In the genomic region with DNA sequence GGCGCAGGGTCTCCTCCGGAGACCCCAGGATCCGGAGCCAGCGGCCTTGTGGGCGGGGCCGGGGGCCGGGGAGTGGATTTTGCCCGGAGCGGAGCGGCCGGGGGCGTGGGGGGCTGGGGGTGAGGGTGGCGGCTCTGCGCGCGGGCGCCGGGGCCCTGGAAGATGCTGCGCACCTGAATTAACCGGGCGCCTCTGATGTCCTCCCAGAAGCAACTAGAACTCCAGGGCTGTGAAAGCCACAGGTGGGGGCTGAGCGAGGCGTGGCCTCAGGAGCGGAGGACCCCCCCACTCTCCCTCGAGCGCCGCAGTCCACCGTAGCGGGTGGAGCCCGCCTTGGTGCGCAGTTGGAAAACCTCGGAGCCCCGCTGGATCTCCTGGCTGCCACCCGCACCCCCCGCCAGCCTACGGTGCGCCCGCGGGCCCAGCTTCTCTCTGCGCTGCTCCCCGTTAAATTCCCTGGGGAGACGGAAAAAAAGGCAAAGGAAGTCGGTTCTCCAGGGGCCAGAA, we compare ENCODE assay signal across 8 cellular contexts. TPM values are rescaled to one million over a fixed set of nuclear protein-coding genes. Genes with fewer than 3 reads are reported as not detected.
DNase-seq lines count a peak whose midpoint lies in the region; ATAC-seq, FAIRE-seq and TF ChIP-seq lines count a peak whose summit lies in the region.

No MANE protein-coding gene starts in this region.

- no peak for TF ChIP-seq CTCF in K562 (IDR thresholded peaks at IDR 0.05 in 2 of 3, conservative IDR thresholded peaks at IDR 0.05 in 1 of 3; ENCODE audit: insufficient read depth in 2 of 3, low read depth in 1 of 3, low read length in 3 of 3)

- POLR2A ChIA-PET in K562 (lab: Yijun Ruan, JAX): no interaction called here

- H3K4me3 ChIP-seq in K562 (peak overlapping the region; percentile 51), skeletal muscle tissue (ENCODE audit: low read length in 3 of 3) (peak overlapping the region; percentile 56 to 88 (median 83))

- no peaks in the 10 kb centered on the region for H3K9me1 ChIP-seq in K562 (ENCODE audit: control insufficient read depth, insufficient read depth, low read length)

- H3K27me3 ChIP-seq in K562 (ENCODE audit: control insufficient read depth in 2 of 2, insufficient read depth in 2 of 2, low read length in 2 of 2): no peaks in the 10 kb centered on the region
- H3K27me3 ChIP-seq in skeletal muscle tissue (ENCODE audit: control insufficient read depth in 3 of 3, insufficient read depth in 3 of 3, low read length in 3 of 3): no peaks in the 10 kb centered on the region

- CTCF ChIA-PET in K562 (lab: Yijun Ruan, JAX; ENCODE audit: low intra/inter-chr PET ratio): no interaction called here

- 64% methylated on average over 15 of the region's 43 CpGs for whole genome bisulfite sequencing in K562 (ENCODE audit: insufficient coverage, low coverage, missing lambda C conversion rate)

- peaks cover 17% of the 10 kb centered on the region; the same call in 1 of the 3 replicates for H3K36me3 ChIP-seq in K562 (ENCODE audit: control insufficient read depth, insufficient read depth, low read length)
- H3K36me3 ChIP-seq in skeletal muscle tissue (ENCODE audit: control insufficient read depth in 3 of 3, insufficient read depth in 3 of 3, low read length in 3 of 3): peaks cover 12 to 20% (median 18%) of the 10 kb centered on the region in 3 donors

- H3K4me2 ChIP-seq in K562 (ENCODE audit: insufficient read depth, low read length): no peak overlapping the region

- no peak for TF ChIP-seq EP300 in K562 (IDR thresholded peaks at IDR 0.05; ENCODE audit: low read length)

- peaks cover 9 to 48% of the 10 kb centered on the region in 2 experiments; a peak in 4 of 5 replicates for H3K4me1 ChIP-seq in K562 (replicated peaks in 1 of 2; ENCODE audit: control insufficient read depth in 2 of 2, insufficient read depth in 2 of 2, low read length in 2 of 2)
- H3K4me1 ChIP-seq in skeletal muscle tissue (ENCODE audit: control insufficient read depth in 3 of 3, insufficient read depth in 3 of 3, low read length in 3 of 3): peaks cover 18 to 38% (median 32%) of the 10 kb centered on the region in 3 donors

- DNase-seq in G401 (ENCODE audit: low spot score) (peak; percentile 16), NCI-H2171 treated with DMSO at 0.1 percent for 48 hours (lab: John Stamatoyannopoulos, UW) (peak; percentile 18), K562 (ENCODE audit: extremely low read depth in 1 of 4, low spot score in 3 of 4) (peak in 1 of 4 experiments; percentile 20), iPS-NIHi11 (ENCODE audit: low spot score) (peak; percentile 57), NCI-H2196 treated with DMSO at 0.1 percent for 48 hours (lab: John Stamatoyannopoulos, UW; ENCODE audit: unreplicated experiment) (no peak), dedifferentiated amniotic fluid mesenchymal stem cell (ENCODE audit: extremely low spot score) (no peak)

- no peak for TF ChIP-seq POLR2A in K562 (conservative IDR thresholded peaks at IDR 0.05)

- ATAC-seq in K562 (peak; percentile 6), HG02759 (IDR thresholded peaks at IDR 0.05; ENCODE audit: unreplicated experiment) (no peak)

- peak overlapping the region; percentile 75 to 96; a peak in 3 of 4 replicates for H3K9ac ChIP-seq in K562 (ENCODE audit: insufficient read depth in 1 of 2, low read depth in 2 of 2, low read length in 2 of 2)
- peak overlapping the region in 2 of 3 donors; percentile 84 to 93 for H3K9ac ChIP-seq in skeletal muscle tissue (ENCODE audit: low read depth in 1 of 3, low read length in 3 of 3)

- 0 out of 2 replicates have a peak, but pooled peaks cover 7% of the 10 kb centered on the region for H4K20me1 ChIP-seq in K562 (replicated peaks; ENCODE audit: control insufficient read depth, insufficient read depth, low read length)

- no TSS peak for BruUV-seq in K562 (replicated peaks; lab: Mats Ljungman, UMichigan)

- peaks cover 3% of the 10 kb centered on the region; the same call in 1 of the 3 replicates for H3K79me2 ChIP-seq in K562 (ENCODE audit: control insufficient read depth, insufficient read depth, low read length)

- no peak for FAIRE-seq in K562 (lab: Jason Lieb, UNC)

- intact Hi-C loops in K562 (cut with micrococcal nuclease): no loop called here

- peak overlapping the region; percentile 83; the same call in 1 of the 2 replicates for H2AFZ ChIP-seq in K562 (ENCODE audit: low read depth, low read length)

- H3K9me3 ChIP-seq in K562 (replicated peaks; ENCODE audit: control insufficient read depth, insufficient read depth, low read depth, low read length) (no peaks in the 10 kb centered on the region), skeletal muscle tissue (ENCODE audit: control insufficient read depth in 3 of 3, low read length in 3 of 3) (no peaks in the 10 kb centered on the region)

- no peak for TF ChIP-seq RAD21 in K562 (CRISPR knock-in tag; conservative IDR thresholded peaks at IDR 0.05 in 1 of 2, IDR thresholded peaks at IDR 0.05 in 1 of 2)

- H3K27ac ChIP-seq in K562 (ENCODE audit: extremely low read depth, low read depth, low read length) (no peak overlapping the region), skeletal muscle tissue (ENCODE audit: low read depth, low read length) (peak overlapping the region; percentile 81)

- in situ Hi-C loops in G401 (cut with HindIII; ENCODE audit: low sequenced_read_pairs): no loop called here
- in situ Hi-C loops in K562 (cut with MboI): no loop called here

RNA-seq across cellular contexts. Expression of a gene that starts 0.5 kb away (rescaled TPM):
- 16.7 and 19.0 TPM in 2 replicates for total RNA-seq in G401 (2014; rRNA removed; shearing (Covaris generic))
- total RNA-seq in K562 (2011; cell fraction: chromatin; rRNA removed; ENCODE audit: low replicate concordance): 8.5 and 21.1 TPM in 2 replicates
- 13.3 and 15.8 TPM in 2 replicates for total RNA-seq in K562 (2011; cell fraction: nucleolus; rRNA removed)
- 6.9 and 13.1 TPM in 2 replicates for total RNA-seq in K562 (2011; cell fraction: nucleoplasm; rRNA removed)
- 1.5 and 3.4 TPM in 2 replicates for total RNA-seq in K562 (2014; rRNA removed)
- total RNA-seq in K562 (2014; rRNA removed; fragmentation: Illumina TruSeq; extraction: Trizol): 0.38 and 0.91 TPM in 2 replicates
- total RNA-seq in K562 (2015; rRNA removed; fragmentation: Illumina TruSeq; extraction: Trizol): 1.0 and 1.4 TPM in 2 replicates
- 3.1 and 4.0 TPM in 2 replicates for total RNA-seq in K562 (2021)
- polyA plus RNA-seq in K562 (2011; rRNA removed): 0.52 and 0.53 TPM in 2 replicates
- 0.43 and 1.2 TPM in 2 replicates for polyA plus RNA-seq in K562 (2011; cell fraction: cytosol; rRNA removed)
- 4.1 and 8.1 TPM in 2 replicates for polyA plus RNA-seq in K562 (2011; cell fraction: nucleus; rRNA removed)
- polyA plus RNA-seq in K562 (2012): 2.7 and 5.4 TPM in 2 replicates
- 1.4 and 1.9 TPM in 2 replicates for polyA plus RNA-seq in K562 (2014; fragmentation: Illumina TruSeq; extraction: Trizol)
- polyA plus RNA-seq in K562 (2014; fragmentation: Nextera tagmentation; extraction: Ambion mirVana): under 1 TPM in 1 of 2 experiments, not detected in 1; 0.06 TPM
- polyA plus RNA-seq in K562 (2014; rRNA removed): 2.8 and 4.2 TPM in 2 replicates
- polyA minus RNA-seq in K562 (2011; rRNA and poly(A)+ RNA removed): 0.46 TPM in 1 of 2 replicates, not detected in the other
- 0.57 and 1.9 TPM in 2 replicates for polyA minus RNA-seq in K562 (2011; cell fraction: cytosol; rRNA and poly(A)+ RNA removed)
- polyA minus RNA-seq in K562 (2011; cell fraction: nucleus; rRNA and poly(A)+ RNA removed): 1.2 and 2.0 TPM in 2 replicates
- 7.3 TPM for total RNA-seq in skeletal muscle tissue

RNA-seq across cellular contexts. Expression of a gene that starts 0.6 kb away (rescaled TPM):
- 19.8 and 31.7 TPM in 2 replicates for total RNA-seq in G401 (2014; rRNA removed; shearing (Covaris generic))
- 47.4 and 72.7 TPM in 2 replicates for total RNA-seq in K562 (2011; cell fraction: chromatin; rRNA removed; ENCODE audit: low replicate concordance)
- total RNA-seq in K562 (2011; cell fraction: nucleolus; rRNA removed): 43.5 and 52.4 TPM in 2 replicates
- total RNA-seq in K562 (2011; cell fraction: nucleoplasm; rRNA removed): 40.5 and 41.1 TPM in 2 replicates
- total RNA-seq in K562 (2014; rRNA removed) (5.1 and 7.3 TPM in 2 replicates), K562 (2014; rRNA removed; fragmentation: Illumina TruSeq; extraction: Trizol) (2.5 and 2.6 TPM in 2 replicates), K562 (2015; rRNA removed; fragmentation: Illumina TruSeq; extraction: Trizol) (4.6 and 4.9 TPM in 2 replicates), K562 (2021) (11.8 and 15.7 TPM in 2 replicates), skeletal muscle tissue (6.3 TPM)
- polyA plus RNA-seq in K562 (2011; rRNA removed) (2.5 and 4.8 TPM in 2 replicates), K562 (2014; fragmentation: Illumina TruSeq; extraction: Trizol) (6.3 and 11.2 TPM in 2 replicates), K562 (2014; fragmentation: Nextera tagmentation; extraction: Ambion mirVana) (under 1 TPM; 0.25 to 0.31 TPM), K562 (2014; rRNA removed) (8.2 and 9.8 TPM in 2 replicates)
- 3.7 and 4.2 TPM in 2 replicates for polyA plus RNA-seq in K562 (2011; cell fraction: cytosol; rRNA removed)
- polyA plus RNA-seq in K562 (2011; cell fraction: nucleus; rRNA removed): 19.2 and 29.1 TPM in 2 replicates
- polyA plus RNA-seq in K562 (2012): 13.7 and 21.2 TPM in 2 replicates
- polyA minus RNA-seq in K562 (2011; rRNA and poly(A)+ RNA removed): 2.6 TPM in 2 replicates
- 4.5 and 6.9 TPM in 2 replicates for polyA minus RNA-seq in K562 (2011; cell fraction: cytosol; rRNA and poly(A)+ RNA removed)
- 3.4 and 6.3 TPM in 2 replicates for polyA minus RNA-seq in K562 (2011; cell fraction: nucleus; rRNA and poly(A)+ RNA removed)

RNA-seq across cellular contexts. Expression of a gene that starts 39.9 kb away (rescaled TPM):
- 12.9 and 15.2 TPM in 2 replicates for total RNA-seq in G401 (2014; rRNA removed; shearing (Covaris generic))
- total RNA-seq in K562 (2011; cell fraction: chromatin; rRNA removed; ENCODE audit: low replicate concordance): 548 and 579 TPM in 2 replicates
- total RNA-seq in K562 (2011; cell fraction: nucleolus; rRNA removed): 219 and 226 TPM in 2 replicates
- total RNA-seq in K562 (2011; cell fraction: nucleoplasm; rRNA removed): 260 and 263 TPM in 2 replicates
- total RNA-seq in K562 (2014; rRNA removed) (13.2 and 17.1 TPM in 2 replicates), K562 (2014; rRNA removed; fragmentation: Illumina TruSeq; extraction: Trizol) (19.8 and 20.9 TPM in 2 replicates), K562 (2015; rRNA removed; fragmentation: Illumina TruSeq; extraction: Trizol) (17.8 and 17.9 TPM in 2 replicates), K562 (2021) (33.6 and 34.3 TPM in 2 replicates), skeletal muscle tissue (63.2 TPM)
- polyA plus RNA-seq in K562 (2011; rRNA removed) (26.7 and 36.2 TPM in 2 replicates), K562 (2014; fragmentation: Illumina TruSeq; extraction: Trizol) (24.2 and 26.9 TPM in 2 replicates), K562 (2014; fragmentation: Nextera tagmentation; extraction: Ambion mirVana) (1 to 10 TPM; 5.3 to 7.1 TPM), K562 (2014; rRNA removed) (15.9 and 20.1 TPM in 2 replicates)
- 14.1 and 15.8 TPM in 2 replicates for polyA plus RNA-seq in K562 (2011; cell fraction: cytosol; rRNA removed)
- polyA plus RNA-seq in K562 (2011; cell fraction: nucleus; rRNA removed): 220 and 234 TPM in 2 replicates
- polyA plus RNA-seq in K562 (2012): 27.2 and 54.8 TPM in 2 replicates
- polyA minus RNA-seq in K562 (2011; rRNA and poly(A)+ RNA removed): 58.3 and 80.5 TPM in 2 replicates
- 48.1 and 56.1 TPM in 2 replicates for polyA minus RNA-seq in K562 (2011; cell fraction: cytosol; rRNA and poly(A)+ RNA removed)
- polyA minus RNA-seq in K562 (2011; cell fraction: nucleus; rRNA and poly(A)+ RNA removed): 71.6 and 112 TPM in 2 replicates

RNA-seq across cellular contexts. Expression of a gene that starts 50.9 kb away (rescaled TPM):
- total RNA-seq in G401 (2014; rRNA removed; shearing (Covaris generic)): 0.44 TPM in 1 of 2 replicates, not detected in the other
- not detected in 2 replicates for total RNA-seq in K562 (2011; cell fraction: chromatin; rRNA removed; ENCODE audit: low replicate concordance)
- not detected in 2 replicates for total RNA-seq in K562 (2011; cell fraction: nucleolus; rRNA removed)
- total RNA-seq in K562 (2011; cell fraction: nucleoplasm; rRNA removed): not detected in 2 replicates
- total RNA-seq in K562 (2014; rRNA removed) (not detected in 2 replicates), K562 (2014; rRNA removed; fragmentation: Illumina TruSeq; extraction: Trizol) (not detected in 2 replicates), K562 (2015; rRNA removed; fragmentation: Illumina TruSeq; extraction: Trizol) (not detected in 2 replicates), K562 (2021) (not detected in 2 replicates), skeletal muscle tissue (0.52 TPM)
- polyA plus RNA-seq in K562 (2011; rRNA removed) (not detected in 2 replicates), K562 (2014; fragmentation: Illumina TruSeq; extraction: Trizol) (not detected in 2 replicates), K562 (2014; fragmentation: Nextera tagmentation; extraction: Ambion mirVana) (not detected), K562 (2014; rRNA removed) (not detected in 2 replicates)
- polyA plus RNA-seq in K562 (2011; cell fraction: cytosol; rRNA removed): not detected in 2 replicates
- polyA plus RNA-seq in K562 (2011; cell fraction: nucleus; rRNA removed): not detected in 2 replicates
- polyA plus RNA-seq in K562 (2012): 0.05 and 0.24 TPM in 2 replicates
- not detected in 2 replicates for polyA minus RNA-seq in K562 (2011; rRNA and poly(A)+ RNA removed)
- 3.2 TPM in 1 of 2 replicates, not detected in the other for polyA minus RNA-seq in K562 (2011; cell fraction: cytosol; rRNA and poly(A)+ RNA removed)
- polyA minus RNA-seq in K562 (2011; cell fraction: nucleus; rRNA and poly(A)+ RNA removed): not detected in 2 replicates

Comparison
In these comparisons a context has a peak if more than half of its experiments do, and no peak if none do; other contexts are left out.
1. DNase-seq: peak in G401 (single experiment), NCI-H2171 treated with DMSO at 0.1 percent for 48 hours (single experiment) and iPS-NIHi11 (single experiment); none in NCI-H2196 treated with DMSO at 0.1 percent for 48 hours (single experiment) and dedifferentiated amniotic fluid mesenchymal stem cell (single experiment).